Comparison of ENCODE assay signal across 7 cellular contexts in genomic region chr1:777480-778180, GRCh38.
DNase-seq lines count a peak whose midpoint lies in the region; ATAC-seq, FAIRE-seq and TF ChIP-seq lines count a peak whose summit lies in the region.
"Not testable (repeated sequence)": the region's sequence is repeated elsewhere in the genome, so short reads cannot be mapped to it uniquely, and the experiment has no call there.

No MANE protein-coding gene starts in this region.

- H3K4me1 Mint-ChIP-seq in activated CD8-positive, alpha-beta T cell treated with anti-CD3 and anti-CD28 coated beads, Interleukin-2, amount 10 ng/mL, durations not matched to agents 7 days and 5 days (ENCODE audit: low read depth): peaks cover 11% of the 10 kb centered on the region

- not testable (repeated sequence) for H3K9me3 Mint-ChIP-seq in activated CD8-positive, alpha-beta T cell treated with anti-CD3 and anti-CD28 coated beads, Interleukin-2, amount 10 ng/mL, durations not matched to agents 7 days and 5 days (ENCODE audit: insufficient read depth)

- FAIRE-seq in bronchial epithelial cell (lab: Jason Lieb, UNC): not testable (repeated sequence)

- H3K27ac Mint-ChIP-seq in activated CD8-positive, alpha-beta T cell treated with anti-CD3 and anti-CD28 coated beads, Interleukin-2, amount 10 ng/mL, durations not matched to agents 7 days and 5 days: peak overlapping the region; percentile 100

- not testable (repeated sequence) for H3K27me3 Mint-ChIP-seq in activated CD8-positive, alpha-beta T cell treated with anti-CD3 and anti-CD28 coated beads, Interleukin-2, amount 10 ng/mL, durations not matched to agents 7 days and 5 days (ENCODE audit: low read depth)

- not testable (repeated sequence) for H3K27me3 ChIP-seq in NT2/D1 (ENCODE audit: insufficient read depth, insufficient read length); bronchial epithelial cell (ENCODE audit: control insufficient read depth, insufficient read depth, low read length); muscle layer of colon (ENCODE audit: control insufficient read depth in 1 of 2, insufficient read depth in 2 of 2, low read length in 2 of 2); skeletal muscle satellite cell (ENCODE audit: control insufficient read depth, insufficient read depth, low read length)

- not testable (repeated sequence) for H3K4me1 ChIP-seq in NT2/D1 (ENCODE audit: insufficient read depth, insufficient read length); muscle layer of colon (ENCODE audit: insufficient read depth, low read length); skeletal muscle satellite cell (ENCODE audit: control insufficient read depth, insufficient read depth, low read length)

- H3K4me3 Mint-ChIP-seq in activated CD8-positive, alpha-beta T cell treated with anti-CD3 and anti-CD28 coated beads, Interleukin-2, amount 10 ng/mL, durations not matched to agents 7 days and 5 days: peak overlapping the region; percentile 99

- peak overlapping the region; percentile 76 for H3K4me3 ChIP-seq in GM12864 (ENCODE audit: low read depth, low read length)
- peak overlapping the region; percentile 24 for H3K4me3 ChIP-seq in NT2/D1 (ENCODE audit: insufficient read length, low read depth)
- peak overlapping the region; percentile 53 for H3K4me3 ChIP-seq in bronchial epithelial cell (ENCODE audit: low read depth, low read length)
- peak overlapping the region; percentile 14 to 43 for H3K4me3 ChIP-seq in muscle layer of colon (ENCODE audit: low read depth in 1 of 2, low read length in 2 of 2)
- peak overlapping the region; percentile 76 for H3K4me3 ChIP-seq in skeletal muscle satellite cell (ENCODE audit: low read length)

- H3K9me3 ChIP-seq in NT2/D1 (ENCODE audit: insufficient read depth, low read length); muscle layer of colon (ENCODE audit: low read length); skeletal muscle satellite cell (replicated peaks; ENCODE audit: low read length): not testable (repeated sequence)

- H3K27ac ChIP-seq in muscle layer of colon (ENCODE audit: low read depth, low read length): peak overlapping the region; percentile 52

- peak overlapping the region; percentile 73 for H3K4me2 ChIP-seq in skeletal muscle satellite cell (ENCODE audit: low read length)

- TF ChIP-seq CTCF in GM12864 (IDR thresholded peaks at IDR 0.05; ENCODE audit: low read depth, low read length, missing control alignments); bronchial epithelial cell (IDR thresholded peaks at IDR 0.05; ENCODE audit: insufficient read depth, low read length, severe bottlenecking): not testable (repeated sequence)

- DNase-seq in GM12864 (ENCODE audit: low read depth); NT2/D1 (ENCODE audit: low read depth, low spot score); activated CD8-positive, alpha-beta T cell treated with anti-CD3 and anti-CD28 coated beads, Interleukin-2, amount 10 ng/mL, durations not matched to agents 7 days and 5 days; bronchial epithelial cell (ENCODE audit: low read depth): not testable (repeated sequence)
- peak; percentile 41 for DNase-seq in Right ventricle myocardium superior

- POLR2A ChIA-PET in activated CD8-positive, alpha-beta T cell treated with anti-CD3 and anti-CD28 coated beads, Interleukin-2, amount 10 ng/mL, durations not matched to agents 7 days and 5 days (lab: Charles Lee): interaction anchor here (1.3 kb wide), 1 partner anchor 48 kb away, joined by 3 read pairs; no protein-coding TSS in a partner anchor

- not testable (repeated sequence) for H3K36me3 ChIP-seq in NT2/D1 (ENCODE audit: insufficient read depth, insufficient read length, low read length); bronchial epithelial cell (ENCODE audit: control insufficient read depth, insufficient read depth, low read length); muscle layer of colon (ENCODE audit: insufficient read depth, low read length); skeletal muscle satellite cell (ENCODE audit: insufficient read depth, low read length)

- ATAC-seq in activated CD8-positive, alpha-beta T cell treated with anti-CD3 and anti-CD28 coated beads, Interleukin-2, amount 10 ng/mL, durations not matched to agents 7 days and 5 days; Right ventricle myocardium superior (ENCODE audit: poor library complexity): not testable (repeated sequence)

- intact Hi-C loops in Right ventricle myocardium superior (cut with DNase I): not testable (repeated sequence)

- not testable (repeated sequence) for H3K9ac ChIP-seq in NT2/D1 (ENCODE audit: insufficient read length, low read depth); muscle layer of colon (ENCODE audit: low read length)
- H3K9ac ChIP-seq in skeletal muscle satellite cell (ENCODE audit: low read depth, low read length): peak overlapping the region; percentile 86

- H3K36me3 Mint-ChIP-seq in activated CD8-positive, alpha-beta T cell treated with anti-CD3 and anti-CD28 coated beads, Interleukin-2, amount 10 ng/mL, durations not matched to agents 7 days and 5 days (ENCODE audit: low read depth): not testable (repeated sequence)

- CTCF ChIA-PET in activated CD8-positive, alpha-beta T cell treated with anti-CD3 and anti-CD28 coated beads, Interleukin-2, amount 10 ng/mL, durations not matched to agents 7 days and 5 days (lab: Charles Lee): not testable (repeated sequence)

Comparison
In these comparisons a context has a peak if more than half of its experiments do, and no peak if none do; other contexts are left out.
1. H3K4me3 ChIP-seq: peak in every context shown above with its lines; median percentile 76 in GM12864; 76 in skeletal muscle satellite cell; 53 in bronchial epithelial cell; 28 in muscle layer of colon; 24 in NT2/D1.